8 cellular contexts compared by ENCODE assay signal in genomic region chr15:38254065-38254883, GRCh38. TPM values are rescaled to one million over a fixed set of nuclear protein-coding genes. Genes with fewer than 3 reads are reported as not detected.
A peak's percentile ranks its signal among the peaks of the same experiment; 100 is the strongest.
DNase-seq lines count a peak whose midpoint lies in the region; ATAC-seq and TF ChIP-seq lines count a peak whose summit lies in the region.

No MANE protein-coding gene starts in this region.

- no peak overlapping the region for H3K14ac ChIP-seq in neuronal stem cell (ENCODE audit: low read length)

- H2BK5ac ChIP-seq in neuronal stem cell (ENCODE audit: low read length), result no peak overlapping the region

- no peak overlapping the region for H3K9ac ChIP-seq in neuronal stem cell (ENCODE audit: low read depth, low read length, poor library complexity)

- no peaks in the 10 kb centered on the region for H3K79me1 ChIP-seq in neuronal stem cell (ENCODE audit: low read depth, low read length)

- H3K27ac ChIP-seq in foreskin keratinocyte (peak overlapping the region; percentile 27), neuronal stem cell (replicated peaks; ENCODE audit: low read length) (no peak overlapping the region)

- H3K4me2 ChIP-seq in neuronal stem cell (ENCODE audit: insufficient read depth, low read length, poor library complexity, severe bottlenecking), result peak overlapping the region; percentile 71

- WGBS in neuronal stem cell (ENCODE audit: extremely low coverage in 2 of 2, insufficient read length in 2 of 2, insufficient replicate concordance in 1 of 2), 2 donors, result no CpG with 5 or more reads among the region's 14 CpGs

- no peak overlapping the region for H2BK15ac ChIP-seq in neuronal stem cell (ENCODE audit: low read length)

- no peak for TF ChIP-seq CTCF in foreskin keratinocyte (conservative IDR thresholded peaks at IDR 0.05)

- DNase-seq in AG20443 (ENCODE audit: low spot score), result peak; percentile 26
- peak; percentile 69 for DNase-seq in NCI-H524 treated with DMSO at 0.1 percent for 48 hours (lab: John Stamatoyannopoulos, UW)
- DNase-seq in activated effector memory CD4-positive, alpha-beta T cell treated with Interleukin-2 at 50 U/mL for 16 hours, result peak; percentile 33
- peak; percentile 66 to 84 for DNase-seq in foreskin keratinocyte
- DNase-seq in neuronal stem cell (ENCODE audit: low spot score), result no peak
- no peak for DNase-seq in OCI-M2 (lab: John Stamatoyannopoulos, UW; ENCODE audit: unreplicated experiment)

- H2AK5ac ChIP-seq in neuronal stem cell (ENCODE audit: low read depth, low read length), result no peak overlapping the region

- H3K18ac ChIP-seq in neuronal stem cell (ENCODE audit: low read length), result no peak overlapping the region

- no peak overlapping the region for H3K23ac ChIP-seq in neuronal stem cell (ENCODE audit: low read depth, low read length, poor library complexity)

- peak overlapping the region; percentile 76 to 99 for H3K4me3 ChIP-seq in neuronal stem cell (ENCODE audit: low read length in 2 of 2)

- H4K8ac ChIP-seq in neuronal stem cell (ENCODE audit: low read depth, low read length), result no peak overlapping the region

- no peak overlapping the region for H2BK120ac ChIP-seq in neuronal stem cell (ENCODE audit: low read depth, low read length)

- H4K91ac ChIP-seq in neuronal stem cell (ENCODE audit: low read depth, low read length, poor library complexity), result no peak overlapping the region

- H3K4ac ChIP-seq in neuronal stem cell (ENCODE audit: low read length), result no peak overlapping the region

- ATAC-seq in GM18858 (IDR thresholded peaks at IDR 0.05; ENCODE audit: unreplicated experiment), result peak; percentile 52
- peak; percentile 64 for ATAC-seq in HG03175 (IDR thresholded peaks at IDR 0.05; ENCODE audit: unreplicated experiment)
- peak; percentile 49 for ATAC-seq in foreskin keratinocyte

- H3K36me3 ChIP-seq in neuronal stem cell (replicated peaks in 1 of 2; ENCODE audit: control insufficient read depth in 2 of 2, insufficient read depth in 2 of 2, low read length in 2 of 2), result peaks cover 0 to 19% of the 10 kb centered on the region in 2 donors

- no peak overlapping the region for H2AFZ ChIP-seq in neuronal stem cell (ENCODE audit: low read length)

- H3K4me1 ChIP-seq in foreskin keratinocyte (peaks cover 32% of the 10 kb centered on the region), neuronal stem cell (ENCODE audit: control insufficient read depth in 2 of 2, insufficient read depth in 1 of 2, low read depth in 1 of 2, low read length in 2 of 2) (peaks cover 4 to 20% of the 10 kb centered on the region in 2 donors)

- no peak overlapping the region for H2BK12ac ChIP-seq in neuronal stem cell (ENCODE audit: low read length)

- H3K9me3 ChIP-seq in neuronal stem cell (replicated peaks in 1 of 2; ENCODE audit: control insufficient read depth in 2 of 2, insufficient read depth in 1 of 2, low read depth in 1 of 2, low read length in 2 of 2), result no peaks in the 10 kb centered on the region

- H3K27me3 ChIP-seq in foreskin keratinocyte (no peaks in the 10 kb centered on the region), neuronal stem cell (ENCODE audit: control insufficient read depth in 3 of 3, insufficient read depth in 3 of 3, low read depth in 1 of 3, low read length in 3 of 3) (no peaks in the 10 kb centered on the region)

RNA-seq across cellular contexts. Expression of gene SPRED1, which starts 1.6 kb away (rescaled TPM):
- total RNA-seq in foreskin keratinocyte, result 20.3 and 21.7 TPM in 2 replicates
- polyA plus RNA-seq in foreskin keratinocyte, result 4.3 and 4.5 TPM in 2 replicates
- polyA plus RNA-seq in neuronal stem cell (2013, experiment 1 of 2), result 20.9 TPM
- polyA plus RNA-seq in neuronal stem cell (2013, experiment 2 of 2), result 21.3 TPM

Comparison
In these comparisons a context has a peak if more than half of its experiments do, and no peak if none do; other contexts are left out.
1. DNase-seq: peak in AG20443 (single experiment), NCI-H524 treated with DMSO at 0.1 percent for 48 hours (single experiment), activated effector memory CD4-positive, alpha-beta T cell treated with Interleukin-2 at 50 U/mL for 16 hours (single experiment) and foreskin keratinocyte (2 of 2); none in neuronal stem cell (single experiment) and OCI-M2 (single experiment).
2. Peak in every context shown above with its lines, with median percentiles within 50 percentile points of each other: ATAC-seq.